10 cellular contexts compared by ENCODE assay signal in the genomic region with DNA sequence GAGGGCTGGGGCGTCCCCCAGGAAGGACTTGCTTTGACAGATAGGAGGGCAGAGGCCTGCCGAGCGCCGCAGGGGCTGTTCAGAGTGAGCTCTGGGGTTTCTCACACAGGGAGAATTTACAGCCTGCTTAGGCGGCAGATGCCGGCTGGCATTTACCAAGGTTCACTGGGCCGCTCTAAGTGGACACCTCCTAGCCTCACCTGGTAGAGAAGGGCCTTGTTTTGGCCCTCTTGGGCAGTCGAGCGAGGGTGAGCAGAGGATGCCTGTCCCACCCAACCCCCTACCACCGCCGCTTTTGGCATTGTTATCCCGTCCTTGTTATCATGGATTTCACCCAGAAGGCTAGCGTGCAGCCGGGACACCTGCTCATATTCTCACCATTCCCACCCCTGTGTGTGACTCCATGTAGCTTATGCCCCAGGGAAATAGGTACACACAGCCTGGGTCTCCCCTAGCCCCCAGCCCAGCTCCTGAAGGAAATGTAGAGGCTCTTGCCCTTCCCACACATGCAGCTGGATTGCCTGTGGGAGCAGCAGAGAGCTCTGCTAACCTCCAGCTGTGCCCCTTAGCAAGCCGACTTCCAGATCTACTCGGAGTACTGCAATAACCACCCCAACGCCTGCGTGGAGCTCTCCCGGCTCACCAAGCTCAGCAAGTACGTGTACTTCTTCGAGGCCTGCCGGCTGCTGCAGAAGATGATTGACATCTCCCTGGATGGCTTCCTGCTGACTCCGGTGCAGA. TPM values are rescaled to one million over a fixed set of nuclear protein-coding genes. Genes with fewer than 3 reads are reported as not detected.
A peak's percentile ranks its signal among the peaks of the same experiment; 100 is the strongest.
DNase-seq lines count a peak whose midpoint lies in the region; ATAC-seq, FAIRE-seq and TF ChIP-seq lines count a peak whose summit lies in the region.
"Had no signal": no experiment of that assay in that cellular context is flagged by ENCODE, and none has a peak within 500 bp of the region (broad histone marks: within the 10 kb centered on the region; RNA-seq: fewer than 3 reads in every experiment).

No MANE protein-coding gene starts in this region.

- H3K56ac ChIP-seq in mesendoderm (ENCODE audit: low read length) = no peak overlapping the region

- no peaks in the 10 kb centered on the region for H4K20me1 ChIP-seq in HepG2 (ENCODE audit: insufficient read depth, low read length)

- H3K23ac ChIP-seq in mesendoderm (ENCODE audit: low read length) = no peak overlapping the region

- no TSS peak for BruUV-seq in HepG2 (replicated peaks; lab: Mats Ljungman, UMichigan)

- H3K27ac ChIP-seq in HepG2 (ENCODE audit: extremely low read length, insufficient read depth, low read length) (no peak overlapping the region), right lobe of liver (no peak overlapping the region), brain microvascular endothelial cell (no peak overlapping the region), mesendoderm (ENCODE audit: low read depth, low read length) (no peak overlapping the region)

- H3K4ac ChIP-seq in mesendoderm (ENCODE audit: low read depth, low read length) = no peak overlapping the region

- H2AFZ ChIP-seq in HepG2 (ENCODE audit: low read length) = no peak overlapping the region

- TF ChIP-seq EP300 in HepG2 (IDR thresholded peaks at IDR 0.05; ENCODE audit: low read depth in 2 of 2, low read length in 2 of 2) (no peak), HepG2 (CRISPR knock-in tag; IDR thresholded peaks at IDR 0.05; ENCODE audit: borderline replicate concordance) (no peak)

- H3K4me1 ChIP-seq in HepG2 (ENCODE audit: insufficient read depth, low read length) (no peaks in the 10 kb centered on the region), right lobe of liver (no peaks in the 10 kb centered on the region), mesendoderm (ENCODE audit: control insufficient read depth, low read depth, low read length) (peaks cover 2% of the 10 kb centered on the region)
- H3K4me1 ChIP-seq: Caco-2 had no signal

- H3K27me3 ChIP-seq in HepG2 (ENCODE audit: control insufficient read depth in 1 of 2, insufficient read depth in 2 of 2, low read length in 2 of 2) = peaks cover 6 to 19% of the 10 kb centered on the region in 2 experiments; a peak in 4 of 5 replicates
- no peaks in the 10 kb centered on the region for H3K27me3 ChIP-seq in right lobe of liver
- H3K27me3 ChIP-seq in brain microvascular endothelial cell (replicated peaks) = peaks cover 23% of the 10 kb centered on the region
- no peaks in the 10 kb centered on the region for H3K27me3 ChIP-seq in mesendoderm (ENCODE audit: insufficient read depth, low read length, poor library complexity)

- no peaks in the 10 kb centered on the region for H3K36me3 ChIP-seq in HepG2 (replicated peaks in 1 of 2; ENCODE audit: control insufficient read depth in 1 of 2, insufficient read depth in 2 of 2, low read length in 2 of 2)
- H3K36me3 ChIP-seq in right lobe of liver = no peaks in the 10 kb centered on the region
- no peaks in the 10 kb centered on the region for H3K36me3 ChIP-seq in brain microvascular endothelial cell (replicated peaks)
- H3K36me3 ChIP-seq in mesendoderm (ENCODE audit: control insufficient read depth, insufficient read depth, low read length) = no peaks in the 10 kb centered on the region

- H3K4me3 ChIP-seq in HepG2 (replicated peaks in 1 of 3; ENCODE audit: insufficient read depth in 1 of 3, low read depth in 2 of 3, low read length in 3 of 3) (no peak overlapping the region), right lobe of liver (no peak overlapping the region), brain microvascular endothelial cell (ENCODE audit: low read depth, low read length) (no peak overlapping the region), mesendoderm (ENCODE audit: low read length) (no peak overlapping the region)

- H4K8ac ChIP-seq in mesendoderm (ENCODE audit: low read depth, low read length) = no peak overlapping the region

- H3K79me1 ChIP-seq in mesendoderm (ENCODE audit: low read length) = no peaks in the 10 kb centered on the region

- H3K79me2 ChIP-seq in HepG2 (ENCODE audit: insufficient read depth, low read length) (no peaks in the 10 kb centered on the region), mesendoderm (ENCODE audit: control insufficient read depth, insufficient read depth, low read length) (no peaks in the 10 kb centered on the region)

- H3K4me2 ChIP-seq in HepG2 (ENCODE audit: low read depth, low read length) (no peak overlapping the region), mesendoderm (ENCODE audit: low read length) (no peak overlapping the region)

- H2BK120ac ChIP-seq in mesendoderm (ENCODE audit: low read depth, low read length) = no peak overlapping the region

- 0 out of 3 replicates have a peak, but pooled peaks have one; percentile 1 for ATAC-seq in HepG2
- ATAC-seq in right lobe of liver = no peak

- H3K9ac ChIP-seq in HepG2 (ENCODE audit: insufficient read depth, low read depth, low read length) (no peak overlapping the region), mesendoderm (ENCODE audit: low read length) (no peak overlapping the region)

- FAIRE-seq in HepG2 (lab: Jason Lieb, UNC) (no peak), GM12892 (lab: Jason Lieb, UNC) (no peak), frontal cortex (lab: Jason Lieb, UNC) (no peak)

- no peak for TF ChIP-seq RAD21 in HepG2 (CRISPR knock-in tag; IDR thresholded peaks at IDR 0.05)

- intact Hi-C loops in HepG2 (cut with micrococcal nuclease; ENCODE audit: unreplicated experiment) = no loop called here
- intact Hi-C loops in right lobe of liver (cut with DNase I) = no loop called here

- TF ChIP-seq POLR2A in HepG2 (IDR thresholded peaks at IDR 0.05; ENCODE audit: insufficient read depth in 1 of 2, low read depth in 2 of 2, low read length in 2 of 2) (no peak), right lobe of liver (IDR thresholded peaks at IDR 0.05) (no peak), GM12892 (IDR thresholded peaks at IDR 0.05; ENCODE audit: low read depth, low read length) (no peak)

- CTCF ChIA-PET in HepG2 (lab: Yijun Ruan, JAX; ENCODE audit: low intra/inter-chr PET ratio, low total read pairs) = no interaction called here

- TF ChIP-seq CTCF in HepG2 (CRISPR knock-in tag; IDR thresholded peaks at IDR 0.05) (no peak), right lobe of liver (IDR thresholded peaks at IDR 0.05) (no peak), brain microvascular endothelial cell (IDR thresholded peaks at IDR 0.05; ENCODE audit: low read depth, low read length, missing control alignments) (peak; percentile 57)

- no peak overlapping the region for H4K5ac ChIP-seq in mesendoderm (ENCODE audit: low read length)

- H2BK15ac ChIP-seq in mesendoderm (replicated peaks; ENCODE audit: low read depth) = no peak overlapping the region

- H3K18ac ChIP-seq in mesendoderm (ENCODE audit: low read length) = no peak overlapping the region

- POLR2A ChIA-PET in HepG2 (lab: Yijun Ruan, JAX) = no interaction called here

- no peak overlapping the region for H2AK5ac ChIP-seq in mesendoderm (ENCODE audit: low read length)

- H3K9me3 ChIP-seq in HepG2 (ENCODE audit: low read length) (no peaks in the 10 kb centered on the region), right lobe of liver (no peaks in the 10 kb centered on the region)
- H3K9me3 ChIP-seq: Caco-2 had no signal

- no peak overlapping the region for H2BK5ac ChIP-seq in mesendoderm (ENCODE audit: low read length)

- in situ Hi-C loops in HepG2 (cut with HindIII; ENCODE audit: extremely low pct_ligation_motif_present, low pct_unique_long_range_greater_than_20kb) = no loop called here
- in situ Hi-C loops in brain microvascular endothelial cell (cut with HindIII; ENCODE audit: low pct_ligation_motif_present, low sequenced_read_pairs) = no loop called here

- WGBS in HepG2 (ENCODE audit: low lambda C conversion rate) = 96% methylated on average over 12 of the region's 23 CpGs
- no CpG with 5 or more reads among the region's 23 CpGs for WGBS in right lobe of liver (ENCODE audit: insufficient coverage, low coverage, low lambda C conversion rate, missing lambda C conversion rate)
- no CpG with 5 or more reads among the region's 23 CpGs for WGBS in mesendoderm (ENCODE audit: extremely low coverage, insufficient coverage, low lambda C conversion rate)

- DNase-seq in HepG2 (ENCODE audit: low spot score) (no peak), right lobe of liver (no peak), brain microvascular endothelial cell (peak; percentile 24), mesendoderm (peak; percentile 62), GM12892 (ENCODE audit: insufficient read length) (no peak), frontal cortex (ENCODE audit: low spot score in 2 of 2) (no peak), germinal center (ENCODE audit: low spot score) (no peak), DMS114 treated with DMSO at 0.1 percent for 48 hours (lab: John Stamatoyannopoulos, UW; ENCODE audit: unreplicated experiment) (no peak)
- DNase-seq: Caco-2, RPMI8226 had no signal

TF ChIP-seq in HepG2, 621 proteins besides CTCF, POLR2A, EP300 and RAD21 (continues in another document):
- TF ChIP-seq KAT7 (CRISPR knock-in tag; IDR thresholded peaks at IDR 0.05; ENCODE audit: borderline replicate concordance) = no peak

RNA-seq across cellular contexts. Expression of a gene that starts 52.4 kb away (rescaled TPM):
- total RNA-seq in HepG2 (2016; rRNA removed; fragmentation: Illumina TruSeq; extraction: Trizol) (63.7 and 64.5 TPM in 2 replicates), right lobe of liver (10 to 100 TPM; 28.1 to 69.7 (median 33.9) TPM), frontal cortex (159 TPM)
- total RNA-seq in HepG2 (2016; cell fraction: cytosol; rRNA removed; fragmentation: Illumina TruSeq; extraction: Trizol; ENCODE audit: low read depth) = 5.2 and 5.9 TPM in 2 replicates
- total RNA-seq in HepG2 (2016; cell fraction: insoluble cytoplasmic fraction; rRNA removed; fragmentation: Illumina TruSeq; extraction: Trizol) = 54.8 and 65.4 TPM in 2 replicates
- 19.1 and 22.7 TPM in 2 replicates for total RNA-seq in HepG2 (2016; cell fraction: membrane; rRNA removed; fragmentation: Illumina TruSeq; extraction: Trizol)
- 38.5 and 42.2 TPM in 2 replicates for total RNA-seq in HepG2 (2016; cell fraction: nucleus; rRNA removed; fragmentation: Illumina TruSeq; extraction: Trizol)
- 113 and 127 TPM in 2 replicates for polyA plus RNA-seq in HepG2 (2011; rRNA removed)
- 82.0 and 115 TPM in 2 replicates for polyA plus RNA-seq in HepG2 (2011; cell fraction: cytosol; rRNA removed)
- polyA plus RNA-seq in HepG2 (2011; cell fraction: nucleus; rRNA removed) = 115 and 127 TPM in 2 replicates
- polyA plus RNA-seq in HepG2 (2012) = 63.9 and 65.2 TPM in 2 replicates
- 3.6 and 4.4 TPM in 2 replicates for polyA plus RNA-seq in HepG2 (2016; cell fraction: cytosol; fragmentation: Illumina TruSeq; extraction: Trizol; ENCODE audit: low read depth)
- polyA plus RNA-seq in HepG2 (2016; cell fraction: insoluble cytoplasmic fraction; fragmentation: Illumina TruSeq; extraction: Trizol; ENCODE audit: low read depth) = 63.7 and 70.4 TPM in 2 replicates
- polyA plus RNA-seq in HepG2 (2016; cell fraction: membrane; fragmentation: Illumina TruSeq; extraction: Trizol; ENCODE audit: low read depth) = 10.7 and 10.9 TPM in 2 replicates
- polyA plus RNA-seq in HepG2 (2016; cell fraction: nucleus; fragmentation: Illumina TruSeq; extraction: Trizol; ENCODE audit: insufficient read depth, low read depth) = 58.6 and 63.4 TPM in 2 replicates
- polyA minus RNA-seq in HepG2 (2011; rRNA and poly(A)+ RNA removed; ENCODE audit: low replicate concordance) = 146 and 269 TPM in 2 replicates
- 63.9 and 69.7 TPM in 2 replicates for polyA minus RNA-seq in HepG2 (2011; cell fraction: cytosol; rRNA and poly(A)+ RNA removed)
- polyA minus RNA-seq in HepG2 (2011; cell fraction: nucleus; rRNA and poly(A)+ RNA removed) = 31.0 and 31.8 TPM in 2 replicates
- polyA plus RNA-seq in mesendoderm (2013, experiment 1 of 2) = 74.4 TPM
- 74.1 TPM for polyA plus RNA-seq in mesendoderm (2013, experiment 2 of 2)
- polyA plus RNA-seq in GM12892 (2012; ENCODE audit: missing spikeins) = 37.6 TPM

Comparison
In these comparisons a context has a peak if more than half of its experiments do, and no peak if none do; other contexts are left out.
1. DNase-seq: peak in brain microvascular endothelial cell (single experiment) and mesendoderm (single experiment); none in HepG2 (single experiment), right lobe of liver (0 of 3), GM12892 (single experiment), frontal cortex (0 of 2), germinal center (single experiment) and DMS114 treated with DMSO at 0.1 percent for 48 hours (single experiment).